In genomic region chrY:15404551-15404950, GRCh38 we compare ENCODE assay signal across 18 cellular contexts.
A peak's percentile ranks its signal among the peaks of the same experiment; 100 is the strongest.
DNase-seq lines count a peak whose midpoint lies in the region; TF ChIP-seq lines count a peak whose summit lies in the region.
"Had no signal": no experiment of that assay in that cellular context is flagged by ENCODE, and none has a peak within 500 bp of the region (broad histone marks: within the 10 kb centered on the region; RNA-seq: fewer than 3 reads in every experiment).

No MANE protein-coding gene starts in this region.

- H3K4me1 ChIP-seq in prostate gland (replicated peaks) (no peaks in the 10 kb centered on the region), thyroid gland (no peaks in the 10 kb centered on the region), SJCRH30 (no peaks in the 10 kb centered on the region)
- H3K4me1 ChIP-seq: A549, BE2C, BLaER1 had no signal

- H3K9me3 ChIP-seq in prostate gland (no peaks in the 10 kb centered on the region), thyroid gland (no peaks in the 10 kb centered on the region), SJCRH30 (replicated peaks) (no peaks in the 10 kb centered on the region)
- H3K9me3 ChIP-seq: A549, BE2C, BLaER1 had no signal

- intact Hi-C loops in prostate gland (cut with DNase I) = no loop called here
- intact Hi-C loops in thyroid gland (cut with DNase I) = no loop called here
- intact Hi-C loops in dorsolateral prefrontal cortex (cut with DNase I) = no loop called here

- H3K27me3 ChIP-seq in prostate gland (replicated peaks; ENCODE audit: insufficient read depth) = no peaks in the 10 kb centered on the region
- no peaks in the 10 kb centered on the region for H3K27me3 ChIP-seq in thyroid gland
- no peaks in the 10 kb centered on the region for H3K27me3 ChIP-seq in SJCRH30
- H3K27me3 ChIP-seq in dorsolateral prefrontal cortex = no peaks in the 10 kb centered on the region
- H3K27me3 ChIP-seq: BE2C, BLaER1 had no signal

- WGBS in prostate gland = 24% methylated on average over 1 of the region's 1 CpG
- WGBS in thyroid gland, 2 donors = 35 to 43% methylated on average over 1 of the region's 1 CpG

- TF ChIP-seq POLR2A in prostate gland (IDR thresholded peaks at IDR 0.05) (no peak), thyroid gland (IDR thresholded peaks at IDR 0.05) (no peak)

- peak; percentile 2 for DNase-seq in NCI-H1092 treated with DMSO at 0.1 percent for 48 hours (lab: John Stamatoyannopoulos, UW)
- DNase-seq in NCI-H1092 (lab: John Stamatoyannopoulos, UW) = no peak
- peak; percentile 5 for DNase-seq in fibroblast of villous mesenchyme (ENCODE audit: low read depth)
- peak; percentile 20 for DNase-seq in prostate gland (ENCODE audit: low spot score)
- peak; percentile 29 to 43 for DNase-seq in thyroid gland
- no peak for DNase-seq in SJCRH30
- no peak for DNase-seq in dorsolateral prefrontal cortex
- no peak for DNase-seq in activated T-cell treated with anti-CD3 and anti-CD28 coated beads for 4 hours
- DNase-seq: BE2C; C1 segment of cervical spinal cord; CD4-positive, alpha-beta memory T cell; CD4-positive, CD25-positive, alpha-beta regulatory T cell; CD8-positive, alpha-beta memory T cell; COR-L47; GF-D8 had no signal

- H3K27ac ChIP-seq in prostate gland = no peak overlapping the region
- no peak overlapping the region for H3K27ac ChIP-seq in thyroid gland
- no peak overlapping the region for H3K27ac ChIP-seq in SJCRH30
- H3K27ac ChIP-seq in dorsolateral prefrontal cortex = no peak overlapping the region
- H3K27ac ChIP-seq: 22Rv1, A549, BLaER1 had no signal

- H3K36me3 ChIP-seq in prostate gland = no peaks in the 10 kb centered on the region
- H3K36me3 ChIP-seq in thyroid gland = no peaks in the 10 kb centered on the region
- no peaks in the 10 kb centered on the region for H3K36me3 ChIP-seq in SJCRH30
- H3K36me3 ChIP-seq: BE2C, BLaER1 had no signal

- TF ChIP-seq CTCF in fibroblast of villous mesenchyme (IDR thresholded peaks at IDR 0.05; ENCODE audit: insufficient read depth, low read depth, low read length) (no peak), prostate gland (IDR thresholded peaks at IDR 0.05) (no peak), thyroid gland (IDR thresholded peaks at IDR 0.05) (no peak), dorsolateral prefrontal cortex (IDR thresholded peaks at IDR 0.05 in 54 of 56, conservative IDR thresholded peaks at IDR 0.05 in 2 of 56; ENCODE audit: low read depth in 1 of 56, partially characterized antibody in 56 of 56) (no peak)

- H3K4me3 ChIP-seq in fibroblast of villous mesenchyme (ENCODE audit: low read depth, low read length) (no peak overlapping the region), prostate gland (no peak overlapping the region), thyroid gland (replicated peaks in 1 of 3) (no peak overlapping the region), SJCRH30 (no peak overlapping the region), dorsolateral prefrontal cortex (no peak overlapping the region)
- H3K4me3 ChIP-seq: A549, BLaER1 had no signal

Comparison
In these comparisons a context has a peak if more than half of its experiments do, and no peak if none do; other contexts are left out.
1. DNase-seq: peak in NCI-H1092 treated with DMSO at 0.1 percent for 48 hours (single experiment), fibroblast of villous mesenchyme (single experiment), prostate gland (single experiment) and thyroid gland (2 of 2); none in NCI-H1092 (single experiment), SJCRH30 (0 of 2), dorsolateral prefrontal cortex (0 of 10) and activated T-cell treated with anti-CD3 and anti-CD28 coated beads for 4 hours (single experiment).